ENCODE assay signal across 8 cellular contexts in the genomic region with DNA sequence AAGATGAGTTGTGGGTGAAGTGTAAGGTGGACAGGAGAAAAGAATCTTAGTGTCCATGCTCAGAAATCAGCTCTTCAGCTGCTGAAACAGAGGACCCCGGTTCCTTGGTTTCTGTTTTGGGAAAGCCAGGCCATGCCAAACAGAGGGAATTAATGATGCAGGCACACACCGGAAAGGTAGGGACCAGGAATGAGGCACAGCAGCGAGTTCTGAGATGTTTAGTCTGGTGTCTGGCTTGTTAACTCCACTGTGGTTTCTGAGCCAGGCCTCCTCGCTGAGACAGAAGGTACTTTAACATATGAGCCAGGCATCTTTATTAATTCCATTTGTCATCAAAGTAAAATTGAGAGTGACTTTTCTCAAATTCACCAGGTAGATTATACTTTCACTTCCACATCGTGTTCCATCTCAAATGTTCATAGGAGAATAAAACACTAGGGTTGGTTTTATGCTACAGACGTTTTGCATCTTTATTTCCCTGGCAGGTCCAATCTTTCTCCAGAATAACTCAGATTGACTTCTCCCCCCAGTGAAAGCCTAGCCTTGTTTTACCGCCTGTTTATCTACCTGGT. TPM values are rescaled to one million over a fixed set of nuclear protein-coding genes. Genes with fewer than 3 reads are reported as not detected.
DNase-seq lines count a peak whose midpoint lies in the region; ATAC-seq, FAIRE-seq and TF ChIP-seq lines count a peak whose summit lies in the region.

No MANE protein-coding gene starts in this region.

- 22% methylated on average over 7 of the region's 7 CpGs for WGBS in mammary epithelial cell (ENCODE audit: low coverage, missing lambda C conversion rate)

- H3K9ac ChIP-seq in mammary epithelial cell (ENCODE audit: insufficient read depth, low read length) (peak overlapping the region; percentile 74), neural progenitor cell (no peak overlapping the region)

- dilution Hi-C loops in mammary epithelial cell (cut with HindIII; ENCODE audit: low sequenced_read_pairs): no loop called here

- H3K4me1 ChIP-seq in CD4-positive, alpha-beta memory T cell (ENCODE audit: insufficient read depth, low read length): peaks cover 54% of the 10 kb centered on the region
- H3K4me1 ChIP-seq in mammary epithelial cell (ENCODE audit: insufficient read depth, low read length): peaks cover 16% of the 10 kb centered on the region
- H3K4me1 ChIP-seq in neural progenitor cell: peaks cover 13% of the 10 kb centered on the region

- no peaks in the 10 kb centered on the region for H3K9me3 ChIP-seq in CD4-positive, alpha-beta memory T cell (ENCODE audit: control insufficient read depth in 1 of 2, low read length in 2 of 2)
- H3K9me3 ChIP-seq in mammary epithelial cell (replicated peaks; ENCODE audit: insufficient read depth, low read length) (no peaks in the 10 kb centered on the region), neural progenitor cell (ENCODE audit: low read depth) (no peaks in the 10 kb centered on the region)

- H3K36me3 Mint-ChIP-seq in CD4-positive, alpha-beta memory T cell: peaks cover 5 to 31% of the 10 kb centered on the region in 2 donors
- H3K36me3 Mint-ChIP-seq in neural progenitor cell: peaks cover 17% of the 10 kb centered on the region

- peak overlapping the region; percentile 87 to 89 for H3K4me3 ChIP-seq in CD4-positive, alpha-beta memory T cell (ENCODE audit: low read length in 2 of 2)
- H3K4me3 ChIP-seq in mammary epithelial cell (replicated peaks in 1 of 3; ENCODE audit: insufficient read depth in 1 of 3, low read depth in 2 of 3, low read length in 3 of 3): peak overlapping the region; percentile 48 to 88 (median 72)
- no peak overlapping the region for H3K4me3 ChIP-seq in neural progenitor cell

- DNase-seq in CD4-positive, alpha-beta memory T cell: peak in 1 of 5 donors; percentile 74
- DNase-seq in RKO (ENCODE audit: low spot score) (peak; percentile 22), mammary epithelial cell (peak; percentile 37), neural progenitor cell (ENCODE audit: low spot score) (no peak), NCI-H146 treated with DMSO at 0.1 percent for 48 hours (lab: John Stamatoyannopoulos, UW; ENCODE audit: unreplicated experiment) (no peak), urothelium cell line (ENCODE audit: low spot score) (no peak), cerebellum (ENCODE audit: low spot score) (no peak)

- no peaks in the 10 kb centered on the region for H3K36me3 ChIP-seq in CD4-positive, alpha-beta memory T cell (ENCODE audit: insufficient read depth, low read length)
- H3K36me3 ChIP-seq in mammary epithelial cell (ENCODE audit: insufficient read depth, low read length) (no peaks in the 10 kb centered on the region), neural progenitor cell (peaks cover 10% of the 10 kb centered on the region)

- POLR2A ChIA-PET in CD4-positive, alpha-beta memory T cell (lab: Charles Lee; ENCODE audit: partially characterized antibody): interaction anchor here (0.9 to 6.8 kb wide), 20 partner anchors 8 to 236 kb away, joined by 3 to 71 read pairs (median 6); a partner anchor contains a TSS

- H3K27me3 Mint-ChIP-seq in CD4-positive, alpha-beta memory T cell: no peaks in the 10 kb centered on the region
- no peaks in the 10 kb centered on the region for H3K27me3 Mint-ChIP-seq in neural progenitor cell (ENCODE audit: insufficient read depth, low read depth)

- H3K4me2 ChIP-seq in mammary epithelial cell (ENCODE audit: insufficient read depth, low read depth, low read length): peak overlapping the region; percentile 84
- peak overlapping the region; percentile 75 for H3K4me2 ChIP-seq in neural progenitor cell

- no peaks in the 10 kb centered on the region for H3K27me3 ChIP-seq in CD4-positive, alpha-beta memory T cell (ENCODE audit: insufficient read depth, low read length)
- H3K27me3 ChIP-seq in mammary epithelial cell (ENCODE audit: insufficient read depth, low read length): no peaks in the 10 kb centered on the region
- H3K27me3 ChIP-seq in neural progenitor cell: no peaks in the 10 kb centered on the region

- intact Hi-C loops in CD4-positive, alpha-beta memory T cell (cut with micrococcal nuclease): loop anchor here (5.0 to 10.0 kb wide), 2 partner anchors 63 to 110 kb away; no protein-coding TSS in a partner anchor
- intact Hi-C loops in mammary epithelial cell (cut with micrococcal nuclease): loop anchor here (5.0 kb wide), 1 partner anchor 48 kb away; no protein-coding TSS in a partner anchor

- H3K27ac Mint-ChIP-seq in CD4-positive, alpha-beta memory T cell: peak overlapping the region; percentile 94 to 97 (median 97)
- peak overlapping the region; percentile 37 for H3K27ac Mint-ChIP-seq in neural progenitor cell

- in situ Hi-C loops in mammary epithelial cell (cut with MboI; ENCODE audit: low sequenced_read_pairs in 2 of 2): loop anchor here in 1 of 2 donors (10.0 kb wide), 1 partner anchor 110 kb away; no protein-coding TSS in a partner anchor

- CTCF ChIA-PET in CD4-positive, alpha-beta memory T cell (lab: Charles Lee; ENCODE audit: partially characterized antibody): interaction anchor here (0.8 to 4.3 kb wide), 25 partner anchors 8 to 361 kb away, joined by 3 to 39 read pairs (median 5); a partner anchor contains a TSS
- CTCF ChIA-PET in mammary epithelial cell (lab: Charles Lee; ENCODE audit: low non-redundant PET): interaction anchor here (1.0 kb wide), 1 partner anchor 62 kb away, joined by 8 read pairs; no protein-coding TSS in a partner anchor

- H4K20me1 ChIP-seq in mammary epithelial cell (ENCODE audit: insufficient read depth, low read length): no peaks in the 10 kb centered on the region
- peaks cover 63% of the 10 kb centered on the region for H4K20me1 ChIP-seq in neural progenitor cell (ENCODE audit: low read depth)

- no peaks in the 10 kb centered on the region for H3K9me3 Mint-ChIP-seq in CD4-positive, alpha-beta memory T cell
- H3K9me3 Mint-ChIP-seq in neural progenitor cell: no peaks in the 10 kb centered on the region

- H3F3A ChIP-seq in neural progenitor cell (ENCODE audit: low read depth): peaks cover 8% of the 10 kb centered on the region

- H3K27ac ChIP-seq in CD4-positive, alpha-beta memory T cell (ENCODE audit: low read depth, low read length): peak overlapping the region; percentile 85
- H3K27ac ChIP-seq in mammary epithelial cell (ENCODE audit: insufficient read depth, low read depth, low read length) (peak overlapping the region; percentile 54), neural progenitor cell (no peak overlapping the region)

- BruUV-seq in mammary epithelial cell (replicated peaks; lab: Mats Ljungman, UMichigan): TSS peak; percentile 19

- peak overlapping the region; percentile 91 to 98 (median 97) for H3K4me3 Mint-ChIP-seq in CD4-positive, alpha-beta memory T cell
- H3K4me3 Mint-ChIP-seq in neural progenitor cell: peak overlapping the region; percentile 71

- peaks cover 32 to 86% (median 57%) of the 10 kb centered on the region in 4 donors for H3K4me1 Mint-ChIP-seq in CD4-positive, alpha-beta memory T cell
- H3K4me1 Mint-ChIP-seq in neural progenitor cell: peaks cover 44% of the 10 kb centered on the region

- peak overlapping the region; percentile 89 for H2AFZ ChIP-seq in mammary epithelial cell (ENCODE audit: low read depth, low read length)
- no peak overlapping the region for H2AFZ ChIP-seq in neural progenitor cell (replicated peaks)

- H3K79me2 ChIP-seq in mammary epithelial cell (ENCODE audit: insufficient read depth, low read length): peaks cover 46% of the 10 kb centered on the region
- H3K79me2 ChIP-seq in neural progenitor cell (ENCODE audit: low read depth): peaks cover 26% of the 10 kb centered on the region

- FAIRE-seq in urothelium cell line (lab: Jason Lieb, UNC): no peak

- no peak for ATAC-seq in GM18873 (IDR thresholded peaks at IDR 0.05; ENCODE audit: low FRiP score, unreplicated experiment)

- TF ChIP-seq CTCF in mammary epithelial cell (conservative IDR thresholded peaks at IDR 0.05 in 1 of 2, IDR thresholded peaks at IDR 0.05 in 1 of 2; ENCODE audit: extremely low read depth in 1 of 2, insufficient read depth in 1 of 2, low read depth in 1 of 2, low read length in 2 of 2): no peak
- no peak for TF ChIP-seq CTCF in neural progenitor cell (IDR thresholded peaks at IDR 0.05)

RNA-seq across cellular contexts. Expression of a gene that starts 23.5 kb away (rescaled TPM):
- 10 to 100 TPM; 56.8 to 63.2 TPM for total RNA-seq in CD4-positive, alpha-beta memory T cell
- 10 to 100 TPM; 70.1 to 72.7 TPM for polyA plus RNA-seq in CD4-positive, alpha-beta memory T cell
- 10 to 100 TPM; 39.5 to 47.7 TPM for total RNA-seq in mammary epithelial cell
- polyA plus RNA-seq in mammary epithelial cell: 44.9 TPM
- polyA minus RNA-seq in mammary epithelial cell: 20.7 TPM
- total RNA-seq in neural progenitor cell (ENCODE audit: low replicate concordance): 32.6 and 55.7 TPM in 2 replicates
- 24.8 TPM for total RNA-seq in cerebellum

Comparison
In these comparisons a context has a peak if more than half of its experiments do, and no peak if none do; other contexts are left out.
1. DNase-seq: peak in RKO (single experiment) and mammary epithelial cell (single experiment); none in neural progenitor cell (single experiment), NCI-H146 treated with DMSO at 0.1 percent for 48 hours (single experiment), urothelium cell line (single experiment) and cerebellum (single experiment).